Comparison of ENCODE assay signal across 19 cellular contexts in the genomic region with DNA sequence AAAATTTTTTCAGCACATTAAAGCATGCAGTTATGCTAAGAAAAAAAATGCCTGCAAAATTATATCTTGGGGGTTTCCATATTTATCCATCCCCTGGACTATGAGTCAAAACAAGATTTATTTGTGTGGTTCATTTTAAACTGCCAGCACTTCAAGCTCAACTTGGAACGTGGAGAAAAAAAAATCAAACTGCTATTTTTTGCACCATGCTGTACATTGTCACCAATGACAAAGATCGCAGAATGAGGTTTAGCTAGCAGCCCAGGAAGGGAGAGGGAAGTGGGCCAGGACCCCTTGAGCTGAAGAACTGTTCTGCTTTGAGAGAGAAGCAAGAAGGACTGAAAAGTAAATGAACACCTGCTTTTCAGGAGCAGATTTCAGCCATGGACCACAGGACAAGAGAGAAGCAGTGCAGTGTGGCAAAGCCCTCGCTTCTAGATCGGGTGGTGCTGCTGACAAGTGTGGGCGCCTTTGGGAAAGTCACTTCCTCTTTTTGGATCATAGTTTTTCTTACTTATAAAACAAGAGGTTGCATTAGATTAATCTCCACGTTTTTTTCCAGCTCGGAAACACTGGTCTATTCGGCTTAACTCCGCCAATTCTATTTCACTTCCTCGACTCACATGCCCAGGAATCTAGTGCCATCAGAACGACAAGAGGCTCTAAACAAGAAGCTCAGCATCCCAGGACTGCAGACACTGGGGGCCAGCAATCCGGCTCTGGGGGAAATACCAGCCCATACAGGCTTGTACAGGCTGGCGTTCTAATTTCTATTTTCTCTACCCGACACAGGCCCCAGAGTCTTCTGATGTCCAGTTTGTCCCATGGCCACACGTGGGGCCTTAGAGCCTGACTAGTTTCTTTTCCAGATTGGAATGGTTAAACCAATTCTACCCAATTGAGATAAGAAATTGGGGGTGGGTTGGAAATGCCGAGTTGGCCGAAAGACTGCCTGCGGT.
DNase-seq lines count a peak whose midpoint lies in the region; ATAC-seq lines count a peak whose summit lies in the region.
"Had no signal": no experiment of that assay in that cellular context is flagged by ENCODE, and none has a peak within 500 bp of the region (broad histone marks: within the 10 kb centered on the region; RNA-seq: fewer than 3 reads in every experiment).

No MANE protein-coding gene starts in this region.

- peak; percentile 56 for DNase-seq in SIG-M5 treated with dmso at 0.1 percent for 504 hours (lab: John Stamatoyannopoulos, UW; ENCODE audit: unreplicated experiment)
- DNase-seq in SIG-M5 (lab: John Stamatoyannopoulos, UW) = no peak
- peak; percentile 25 for DNase-seq in NOMO-1 treated with dmso at 0.1 percent for 144 hours (lab: John Stamatoyannopoulos, UW; ENCODE audit: unreplicated experiment)
- peak in 18 of 61 donors; percentile 15 to 69 (median 26) for DNase-seq in caudate nucleus (lab: John Stamatoyannopoulos, UW)
- DNase-seq in stimulated activated naive B cell treated with anti-CD40 and anti-IgM and Interleukin-4, amounts not matched to agents 10 μg/mL and 1 μg/mL and 100 μg/mL, for 72 hours = peak; percentile 23
- DNase-seq in NCI-H2171 (lab: John Stamatoyannopoulos, UW) = no peak
- DNase-seq in NCI-H2029 treated with DMSO at 0.1 percent for 48 hours (lab: John Stamatoyannopoulos, UW) = no peak
- DNase-seq: activated gamma-delta T cell treated with Interleukin-2 at 50 U/mL for 16 hours; C1 segment of cervical spinal cord; DMS53; left lung; NCI-H146; PC-3; stimulated activated naive CD4-positive, alpha-beta T cell had no signal

- no peaks in the 10 kb centered on the region for H3K27me3 Mint-ChIP-seq in stimulated activated naive B cell treated with anti-CD40 and anti-IgM and Interleukin-4, amounts not matched to agents 10 μg/mL and 1 μg/mL and 100 μg/mL, for 72 hours

- H3K36me3 Mint-ChIP-seq in stimulated activated naive B cell treated with anti-CD40 and anti-IgM and Interleukin-4, amounts not matched to agents 10 μg/mL and 1 μg/mL and 100 μg/mL, for 72 hours = peaks cover 53 to 60% of the 10 kb centered on the region in 2 donors

- peaks cover 13 to 14% of the 10 kb centered on the region in 2 donors for H3K4me1 Mint-ChIP-seq in stimulated activated naive B cell treated with anti-CD40 and anti-IgM and Interleukin-4, amounts not matched to agents 10 μg/mL and 1 μg/mL and 100 μg/mL, for 72 hours

- no peak overlapping the region for H3K4me3 Mint-ChIP-seq in stimulated activated naive B cell treated with anti-CD40 and anti-IgM and Interleukin-4, amounts not matched to agents 10 μg/mL and 1 μg/mL and 100 μg/mL, for 72 hours

- peak overlapping the region; percentile 60 for H3K27ac Mint-ChIP-seq in stimulated activated naive B cell treated with anti-CD40 and anti-IgM and Interleukin-4, amounts not matched to agents 10 μg/mL and 1 μg/mL and 100 μg/mL, for 72 hours

- no peaks in the 10 kb centered on the region for H3K9me3 Mint-ChIP-seq in stimulated activated naive B cell treated with anti-CD40 and anti-IgM and Interleukin-4, amounts not matched to agents 10 μg/mL and 1 μg/mL and 100 μg/mL, for 72 hours

- peak; percentile 91 for ATAC-seq in stimulated activated naive B cell treated with anti-CD40 and anti-IgM and Interleukin-4, amounts not matched to agents 10 μg/mL and 1 μg/mL and 100 μg/mL, for 72 hours (replicated peaks)
- no peak for ATAC-seq in GM21447 (IDR thresholded peaks at IDR 0.05; ENCODE audit: unreplicated experiment)
- ATAC-seq: left lung, PC-3, SK-N-SH treated with all-trans-retinoic acid at 6 μM for 48 hours had no signal

- peak overlapping the region; percentile 64 for H3K27ac ChIP-seq in caudate nucleus (ENCODE audit: low read depth, low read length)
- H3K27ac ChIP-seq: 22Rv1, KMS-11, left lung, prostate gland had no signal

Comparison
In these comparisons a context has a peak if more than half of its experiments do, and no peak if none do; other contexts are left out.
1. DNase-seq: peak in SIG-M5 treated with dmso at 0.1 percent for 504 hours (single experiment), NOMO-1 treated with dmso at 0.1 percent for 144 hours (single experiment) and stimulated activated naive B cell treated with anti-CD40 and anti-IgM and Interleukin-4, amounts not matched to agents 10 μg/mL and 1 μg/mL and 100 μg/mL, for 72 hours (single experiment); none in SIG-M5 (single experiment), NCI-H2171 (single experiment) and NCI-H2029 treated with DMSO at 0.1 percent for 48 hours (single experiment).